Comparison of ENCODE assay signal across 8 cellular contexts in genomic region chr21:8197377-8198027, GRCh38.
DNase-seq lines count a peak whose midpoint lies in the region; ATAC-seq and TF ChIP-seq lines count a peak whose summit lies in the region.
"Not testable (repeated sequence)": the region's sequence is repeated elsewhere in the genome, so short reads cannot be mapped to it uniquely, and the experiment has no call there.

No MANE protein-coding gene starts in this region.

- DNase-seq in activated CD8-positive, alpha-beta T cell treated with anti-CD3 and anti-CD28 coated beads, Interleukin-2, amount 10 ng/mL, durations not matched to agents 7 days and 5 days; Right ventricle myocardium superior; naive thymus-derived CD4-positive, alpha-beta T cell; upper lobe of right lung: not testable (repeated sequence)

- intact Hi-C loops in Right ventricle myocardium superior (cut with DNase I); naive thymus-derived CD4-positive, alpha-beta T cell (cut with micrococcal nuclease); upper lobe of right lung (cut with DNase I): not testable (repeated sequence)

- H3K4me1 ChIP-seq in naive thymus-derived CD4-positive, alpha-beta T cell (ENCODE audit: control insufficient read depth in 2 of 2, insufficient read depth in 2 of 2, low read length in 2 of 2); upper lobe of right lung: not testable (repeated sequence)

- H3K4me1 Mint-ChIP-seq in activated CD8-positive, alpha-beta T cell treated with anti-CD3 and anti-CD28 coated beads, Interleukin-2, amount 10 ng/mL, durations not matched to agents 7 days and 5 days (ENCODE audit: low read depth); naive thymus-derived CD4-positive, alpha-beta T cell: not testable (repeated sequence)

- POLR2A ChIA-PET in activated CD8-positive, alpha-beta T cell treated with anti-CD3 and anti-CD28 coated beads, Interleukin-2, amount 10 ng/mL, durations not matched to agents 7 days and 5 days (lab: Charles Lee); naive thymus-derived CD4-positive, alpha-beta T cell (lab: Charles Lee): not testable (repeated sequence)

- H3K4me3 ChIP-seq in naive thymus-derived CD4-positive, alpha-beta T cell (ENCODE audit: low read length); upper lobe of right lung: not testable (repeated sequence)

- CTCF ChIA-PET in activated CD8-positive, alpha-beta T cell treated with anti-CD3 and anti-CD28 coated beads, Interleukin-2, amount 10 ng/mL, durations not matched to agents 7 days and 5 days (lab: Charles Lee); naive thymus-derived CD4-positive, alpha-beta T cell (lab: Charles Lee): not testable (repeated sequence)

- H3K36me3 ChIP-seq in naive thymus-derived CD4-positive, alpha-beta T cell (ENCODE audit: control insufficient read depth in 2 of 3, insufficient read depth in 3 of 3, low read length in 3 of 3); upper lobe of right lung: not testable (repeated sequence)

- H3K27ac Mint-ChIP-seq in activated CD8-positive, alpha-beta T cell treated with anti-CD3 and anti-CD28 coated beads, Interleukin-2, amount 10 ng/mL, durations not matched to agents 7 days and 5 days; naive thymus-derived CD4-positive, alpha-beta T cell: not testable (repeated sequence)

- peak; percentile 50 for ATAC-seq in GM18858 (IDR thresholded peaks at IDR 0.05; ENCODE audit: unreplicated experiment)
- ATAC-seq in GM21528 (IDR thresholded peaks at IDR 0.05; ENCODE audit: low FRiP score, unreplicated experiment) = peak; percentile 58
- ATAC-seq in HG02885 (IDR thresholded peaks at IDR 0.05; ENCODE audit: poor library complexity, unreplicated experiment) = peak; percentile 61
- peak; percentile 39 for ATAC-seq in HG03521 (IDR thresholded peaks at IDR 0.05; ENCODE audit: unreplicated experiment)
- peak; percentile 34 for ATAC-seq in activated CD8-positive, alpha-beta T cell treated with anti-CD3 and anti-CD28 coated beads, Interleukin-2, amount 10 ng/mL, durations not matched to agents 7 days and 5 days
- peak; percentile 77 for ATAC-seq in Right ventricle myocardium superior (ENCODE audit: poor library complexity)
- peak; percentile 84 for ATAC-seq in naive thymus-derived CD4-positive, alpha-beta T cell
- peak; percentile 84 for ATAC-seq in upper lobe of right lung

- H3K27me3 ChIP-seq in naive thymus-derived CD4-positive, alpha-beta T cell (ENCODE audit: control insufficient read depth in 2 of 2, insufficient read depth in 2 of 2, low read length in 2 of 2); upper lobe of right lung: not testable (repeated sequence)

- H3K27ac ChIP-seq in naive thymus-derived CD4-positive, alpha-beta T cell (ENCODE audit: low read depth, low read length); upper lobe of right lung: not testable (repeated sequence)

- not testable (repeated sequence) for H3K4me3 Mint-ChIP-seq in activated CD8-positive, alpha-beta T cell treated with anti-CD3 and anti-CD28 coated beads, Interleukin-2, amount 10 ng/mL, durations not matched to agents 7 days and 5 days; naive thymus-derived CD4-positive, alpha-beta T cell

- TF ChIP-seq CTCF in upper lobe of right lung (IDR thresholded peaks at IDR 0.05) = not testable (repeated sequence)

- not testable (repeated sequence) for H3K9me3 ChIP-seq in naive thymus-derived CD4-positive, alpha-beta T cell (ENCODE audit: control insufficient read depth in 2 of 3, low read length in 3 of 3); upper lobe of right lung

- H3K27me3 Mint-ChIP-seq in activated CD8-positive, alpha-beta T cell treated with anti-CD3 and anti-CD28 coated beads, Interleukin-2, amount 10 ng/mL, durations not matched to agents 7 days and 5 days (ENCODE audit: low read depth); naive thymus-derived CD4-positive, alpha-beta T cell: not testable (repeated sequence)

- not testable (repeated sequence) for H3K36me3 Mint-ChIP-seq in activated CD8-positive, alpha-beta T cell treated with anti-CD3 and anti-CD28 coated beads, Interleukin-2, amount 10 ng/mL, durations not matched to agents 7 days and 5 days (ENCODE audit: low read depth); naive thymus-derived CD4-positive, alpha-beta T cell

- not testable (repeated sequence) for H3K9me3 Mint-ChIP-seq in activated CD8-positive, alpha-beta T cell treated with anti-CD3 and anti-CD28 coated beads, Interleukin-2, amount 10 ng/mL, durations not matched to agents 7 days and 5 days (ENCODE audit: insufficient read depth); naive thymus-derived CD4-positive, alpha-beta T cell

Comparison
In these comparisons a context has a peak if more than half of its experiments do, and no peak if none do; other contexts are left out.
1. ATAC-seq: peak in every context shown above with its lines; median percentile 84 in naive thymus-derived CD4-positive, alpha-beta T cell; 84 in upper lobe of right lung; 77 in Right ventricle myocardium superior; 61 in HG02885; 58 in GM21528; 50 in GM18858; 39 in HG03521; 34 in activated CD8-positive, alpha-beta T cell treated with anti-CD3 and anti-CD28 coated beads, Interleukin-2, amount 10 ng/mL, durations not matched to agents 7 days and 5 days.